26 cellular contexts compared by ENCODE assay signal in genomic region chr3:171747223-171747920, GRCh38.
DNase-seq lines count a peak whose midpoint lies in the region; ATAC-seq and TF ChIP-seq lines count a peak whose summit lies in the region.
"Had no signal": no experiment of that assay in that cellular context is flagged by ENCODE, and none has a peak within 500 bp of the region (broad histone marks: within the 10 kb centered on the region; RNA-seq: fewer than 3 reads in every experiment).

No MANE protein-coding gene starts in this region.

- 76% methylated on average over 2 of the region's 2 CpGs for whole genome bisulfite sequencing in esophagus muscularis mucosa
- WGBS in stomach, 5 donors: 69 to 91% (median 83%) methylated on average over 2 of the region's 2 CpGs

- H3K36me3 Mint-ChIP-seq in WTC11: peaks cover 21% of the 10 kb centered on the region
- no peaks in the 10 kb centered on the region for H3K36me3 Mint-ChIP-seq in dendritic cell treated with granulocyte-macrophage colony-stimulating factor and Interleukin-4, amounts not matched to agents 40 ng/mL and 50 ng/mL, for 4 days (ENCODE audit: low read depth)
- H3K36me3 Mint-ChIP-seq: naive thymus-derived CD8-positive, alpha-beta T cell had no signal

- intact Hi-C loops in dendritic cell treated with granulocyte-macrophage colony-stimulating factor and Interleukin-4, amounts not matched to agents 40 ng/mL and 50 ng/mL, for 4 days (cut with micrococcal nuclease): no loop called here
- intact Hi-C loops in left ventricle myocardium inferior (cut with micrococcal nuclease) (no loop called here), sciatic nerve (cut with DNase I) (no loop called here), esophagus muscularis mucosa (cut with DNase I) (no loop called here), stomach (cut with DNase I; ENCODE audit: low total_unique reads) (no loop called here)

- no peaks in the 10 kb centered on the region for H3K9me3 ChIP-seq in left ventricle myocardium inferior (replicated peaks)
- no peaks in the 10 kb centered on the region for H3K9me3 ChIP-seq in esophagus muscularis mucosa
- H3K9me3 ChIP-seq in stomach: peaks cover 0 to 4% (median 0%) of the 10 kb centered on the region in 4 donors
- H3K9me3 ChIP-seq: body of pancreas, colonic mucosa, pancreas had no signal

- TF ChIP-seq CTCF in WTC11 (IDR thresholded peaks at IDR 0.05) (no peak), left ventricle myocardium inferior (IDR thresholded peaks at IDR 0.05; ENCODE audit: borderline replicate concordance) (no peak), esophagus muscularis mucosa (IDR thresholded peaks at IDR 0.05) (no peak), stomach (IDR thresholded peaks at IDR 0.05) (no peak)

- no peak overlapping the region for H3K4me3 Mint-ChIP-seq in WTC11
- H3K4me3 Mint-ChIP-seq in dendritic cell treated with granulocyte-macrophage colony-stimulating factor and Interleukin-4, amounts not matched to agents 40 ng/mL and 50 ng/mL, for 4 days: no peak overlapping the region
- H3K4me3 Mint-ChIP-seq: activated CD8-positive, alpha-beta T cell treated with anti-CD3 and anti-CD28 coated beads, Interleukin-2, amount 10 ng/mL, durations not matched to agents 7 days and 5 days; CD14-positive monocyte; HFFc6 had no signal

- H3K27me3 ChIP-seq in left ventricle myocardium inferior (ENCODE audit: low read depth) (no peaks in the 10 kb centered on the region), esophagus muscularis mucosa (no peaks in the 10 kb centered on the region), stomach (no peaks in the 10 kb centered on the region)
- H3K27me3 ChIP-seq: body of pancreas, colonic mucosa, pancreas, SJCRH30 had no signal

- H3K4me3 ChIP-seq in left ventricle myocardium inferior: peak overlapping the region; percentile 3
- H3K4me3 ChIP-seq in esophagus muscularis mucosa: no peak overlapping the region
- H3K4me3 ChIP-seq in stomach: no peak overlapping the region
- H3K4me3 ChIP-seq: body of pancreas, colonic mucosa, GM12878, pancreas, SJCRH30 had no signal

- DNase-seq in WTC11 (ENCODE audit: low spot score): no peak
- DNase-seq in left ventricle myocardium inferior: no peak
- DNase-seq in sciatic nerve (ENCODE audit: low spot score): no peak
- no peak for DNase-seq in esophagus muscularis mucosa (ENCODE audit: extremely low spot score)
- DNase-seq in stomach: no peak
- DNase-seq: activated CD8-positive, alpha-beta T cell treated with anti-CD3 and anti-CD28 coated beads, Interleukin-2, amount 10 ng/mL, durations not matched to agents 7 days and 5 days; activated effector memory CD4-positive, alpha-beta T cell treated with Interleukin-2 at 50 U/mL for 16 hours; activated T-cell treated with anti-CD3 and anti-CD28 coated beads for 4 hours; body of pancreas; colonic mucosa; glutamatergic neuron; HFFc6; midbrain; naive thymus-derived CD8-positive, alpha-beta T cell; NCI-H1436; NCI-H446 treated with DMSO at 0.1 percent for 48 hours; pancreas; SJCRH30; stimulated activated CD8-positive, alpha-beta memory T cell treated with anti-CD3 and anti-CD28 coated beads, Interleukin-4, amount 100 ng/mL, for 48 hours; T-helper 1 cell; trophoblast cell had no signal

- TF ChIP-seq EP300 in esophagus muscularis mucosa (IDR thresholded peaks at IDR 0.05): no peak
- no peak for TF ChIP-seq EP300 in stomach (IDR thresholded peaks at IDR 0.05)

- peaks cover 94% of the 10 kb centered on the region for H3K4me1 ChIP-seq in left ventricle myocardium inferior
- H3K4me1 ChIP-seq in esophagus muscularis mucosa: peaks cover 26 to 37% (median 28%) of the 10 kb centered on the region in 4 donors
- peaks cover 0 to 14% (median 11%) of the 10 kb centered on the region in 4 donors for H3K4me1 ChIP-seq in stomach
- H3K4me1 ChIP-seq: colonic mucosa, SJCRH30 had no signal

- H3K36me3 ChIP-seq in left ventricle myocardium inferior (peaks cover 6% of the 10 kb centered on the region), esophagus muscularis mucosa (no peaks in the 10 kb centered on the region), stomach (no peaks in the 10 kb centered on the region)
- H3K36me3 ChIP-seq: colonic mucosa, pancreas, SJCRH30 had no signal

- no peak for TF ChIP-seq POLR2A in esophagus muscularis mucosa (IDR thresholded peaks at IDR 0.05; ENCODE audit: low read depth)
- no peak for TF ChIP-seq POLR2A in stomach (IDR thresholded peaks at IDR 0.05)

- peaks cover 29% of the 10 kb centered on the region for H3K9me3 Mint-ChIP-seq in WTC11
- H3K9me3 Mint-ChIP-seq in dendritic cell treated with granulocyte-macrophage colony-stimulating factor and Interleukin-4, amounts not matched to agents 40 ng/mL and 50 ng/mL, for 4 days: no peaks in the 10 kb centered on the region
- H3K9me3 Mint-ChIP-seq: HFFc6; naive thymus-derived CD8-positive, alpha-beta T cell had no signal

- no peaks in the 10 kb centered on the region for H3K27me3 Mint-ChIP-seq in WTC11 (ENCODE audit: low read depth)
- no peaks in the 10 kb centered on the region for H3K27me3 Mint-ChIP-seq in dendritic cell treated with granulocyte-macrophage colony-stimulating factor and Interleukin-4, amounts not matched to agents 40 ng/mL and 50 ng/mL, for 4 days

- H3K27ac Mint-ChIP-seq in WTC11: peak overlapping the region; percentile 63
- H3K27ac Mint-ChIP-seq in dendritic cell treated with granulocyte-macrophage colony-stimulating factor and Interleukin-4, amounts not matched to agents 40 ng/mL and 50 ng/mL, for 4 days: peak overlapping the region; percentile 19
- H3K27ac Mint-ChIP-seq: activated CD8-positive, alpha-beta T cell treated with anti-CD3 and anti-CD28 coated beads, Interleukin-2, amount 10 ng/mL, durations not matched to agents 7 days and 5 days; HFFc6; naive thymus-derived CD8-positive, alpha-beta T cell had no signal

- POLR2A ChIA-PET in WTC11 (lab: Charles Lee): interaction anchor here (0.6 kb wide), 1 partner anchor 626 kb away, joined by 4 read pairs; no protein-coding TSS in a partner anchor

- H3K4me1 Mint-ChIP-seq in WTC11: peaks cover 26% of the 10 kb centered on the region
- H3K4me1 Mint-ChIP-seq in dendritic cell treated with granulocyte-macrophage colony-stimulating factor and Interleukin-4, amounts not matched to agents 40 ng/mL and 50 ng/mL, for 4 days (ENCODE audit: low read depth): peaks cover 25% of the 10 kb centered on the region

- no peak for ATAC-seq in WTC11
- ATAC-seq in sciatic nerve: peak; percentile 31
- ATAC-seq in HG02852 (IDR thresholded peaks at IDR 0.05; ENCODE audit: unreplicated experiment): no peak
- ATAC-seq: activated CD8-positive, alpha-beta T cell treated with anti-CD3 and anti-CD28 coated beads, Interleukin-2, amount 10 ng/mL, durations not matched to agents 7 days and 5 days; body of pancreas; GM12878; naive thymus-derived CD8-positive, alpha-beta T cell; Panc1 had no signal

- H3K27ac ChIP-seq in left ventricle myocardium inferior (replicated peaks): peak overlapping the region; percentile 77
- no peak overlapping the region for H3K27ac ChIP-seq in esophagus muscularis mucosa (replicated peaks in 1 of 4)
- H3K27ac ChIP-seq in stomach: no peak overlapping the region
- H3K27ac ChIP-seq: colonic mucosa, pancreas, SJCRH30 had no signal

- CTCF ChIA-PET in WTC11 (lab: Charles Lee): interaction anchor here (1.5 kb wide), 1 partner anchor 133 kb away, joined by 5 read pairs; no protein-coding TSS in a partner anchor

TF ChIP-seq in WTC11, 78 proteins besides CTCF, POLR2A, EP300 and RAD21 (continues in another document):
- TF ChIP-seq HMGA2 (CRISPR knock-in tag; IDR thresholded peaks at IDR 0.05): no peak
- no peak for TF ChIP-seq CREB1 (CRISPR knock-in tag; IDR thresholded peaks at IDR 0.05)
- TF ChIP-seq MLX (CRISPR knock-in tag; IDR thresholded peaks at IDR 0.05): no peak
- TF ChIP-seq ATF6 (CRISPR knock-in tag; IDR thresholded peaks at IDR 0.05): no peak
- no peak for TF ChIP-seq GRHL2 (CRISPR knock-in tag; IDR thresholded peaks at IDR 0.05; ENCODE audit: insufficient replicate concordance, severe bottlenecking)
- no peak for TF ChIP-seq USF1 (CRISPR knock-in tag; IDR thresholded peaks at IDR 0.05)
- TF ChIP-seq MAX (CRISPR knock-in tag; IDR thresholded peaks at IDR 0.05): no peak
- no peak for TF ChIP-seq OVOL2 (CRISPR knock-in tag; IDR thresholded peaks at IDR 0.05; ENCODE audit: borderline replicate concordance)
